Comparison of ENCODE assay signal across 13 cellular contexts in genomic region chr2:62760026-62760425, GRCh38. TPM values are rescaled to one million over a fixed set of nuclear protein-coding genes. Genes with fewer than 3 reads are reported as not detected.
A peak's percentile ranks its signal among the peaks of the same experiment; 100 is the strongest.
DNase-seq lines count a peak whose midpoint lies in the region; ATAC-seq, FAIRE-seq and TF ChIP-seq lines count a peak whose summit lies in the region.
"Had no signal": no experiment of that assay in that cellular context is flagged by ENCODE, and none has a peak within 500 bp of the region (broad histone marks: within the 10 kb centered on the region; RNA-seq: fewer than 3 reads in every experiment).

No MANE protein-coding gene starts in this region.

- H3K4ac ChIP-seq in trophoblast cell (ENCODE audit: low read depth, low read length), result peak overlapping the region; percentile 62

- H4K91ac ChIP-seq in trophoblast cell (ENCODE audit: low read depth, low read length), result no peak overlapping the region

- H3K36me3 ChIP-seq in trophoblast cell (ENCODE audit: control insufficient read depth in 1 of 2, insufficient read depth in 2 of 2, low read length in 2 of 2) (no peaks in the 10 kb centered on the region), mucosa of descending colon (ENCODE audit: low read depth) (no peaks in the 10 kb centered on the region)

- no peaks in the 10 kb centered on the region for H3K4me1 ChIP-seq in trophoblast cell (ENCODE audit: control insufficient read depth in 1 of 2, insufficient read depth in 2 of 2, low read length in 2 of 2)
- no peaks in the 10 kb centered on the region for H3K4me1 ChIP-seq in mucosa of descending colon (ENCODE audit: low read depth)
- H3K4me1 ChIP-seq: Caco-2 had no signal

- H2BK5ac ChIP-seq in trophoblast cell (ENCODE audit: low read depth, low read length, poor library complexity), result no peak overlapping the region

- no peak overlapping the region for H3K18ac ChIP-seq in trophoblast cell (ENCODE audit: low read length)

- H3K14ac ChIP-seq in trophoblast cell (ENCODE audit: low read length), result no peak overlapping the region

- no peaks in the 10 kb centered on the region for H3K9me3 ChIP-seq in trophoblast cell (ENCODE audit: insufficient read depth, low read depth, low read length)
- H3K9me3 ChIP-seq in mucosa of descending colon, result no peaks in the 10 kb centered on the region
- H3K9me3 ChIP-seq: Caco-2 had no signal

- H2AK5ac ChIP-seq in trophoblast cell (ENCODE audit: low read length), result no peak overlapping the region

- no peak overlapping the region for H3K4me2 ChIP-seq in trophoblast cell (ENCODE audit: low read length)

- H4K8ac ChIP-seq in trophoblast cell (ENCODE audit: low read depth, low read length), result no peak overlapping the region

- no peaks in the 10 kb centered on the region for H3K27me3 ChIP-seq in trophoblast cell (ENCODE audit: insufficient read depth, low read length)

- H3K27ac ChIP-seq in epithelial cell of prostate, result peak overlapping the region; percentile 31
- no peak overlapping the region for H3K27ac ChIP-seq in trophoblast cell (ENCODE audit: low read depth, low read length)
- H3K27ac ChIP-seq: GM23248 had no signal

- no peak overlapping the region for H2BK120ac ChIP-seq in trophoblast cell (ENCODE audit: insufficient read depth, low read length, poor library complexity)

- no peak overlapping the region for H2AFZ ChIP-seq in trophoblast cell (ENCODE audit: insufficient read depth, low read length, poor library complexity)
- H2AFZ ChIP-seq: GM23248 had no signal

- no peak for ATAC-seq in mucosa of descending colon
- ATAC-seq: CD8-positive, alpha-beta T cell had no signal

- peak; percentile 9 for FAIRE-seq in HTR-8/SVneo (lab: Jason Lieb, UNC)
- FAIRE-seq: GM18507 had no signal

- H3K23ac ChIP-seq in trophoblast cell (ENCODE audit: low read length), result no peak overlapping the region

- intact Hi-C loops in mucosa of descending colon (cut with DNase I, micrococcal nuclease), result no loop called here

- no peaks in the 10 kb centered on the region for H3K79me1 ChIP-seq in trophoblast cell (ENCODE audit: low read length)

- H3K4me3 ChIP-seq in trophoblast cell (ENCODE audit: low read depth, low read length), result no peak overlapping the region
- H3K4me3 ChIP-seq in mucosa of descending colon, result no peak overlapping the region
- H3K4me3 ChIP-seq: GM23248 had no signal

- no peak for TF ChIP-seq CTCF in mucosa of descending colon (IDR thresholded peaks at IDR 0.05)

- no peak overlapping the region for H3K9ac ChIP-seq in trophoblast cell (ENCODE audit: low read length)
- H3K9ac ChIP-seq: GM23248 had no signal

- WGBS in trophoblast cell (ENCODE audit: extremely low coverage, insufficient coverage, insufficient read length), result no CpG with 5 or more reads among the region's 2 CpGs

- H3K79me2 ChIP-seq in trophoblast cell (ENCODE audit: control insufficient read depth, insufficient read depth, low read length, poor library complexity), result no peaks in the 10 kb centered on the region

- peak; percentile 63 for DNase-seq in COR-L47 (lab: John Stamatoyannopoulos, UW)
- DNase-seq in HTR-8/SVneo (ENCODE audit: insufficient read length, low spot score), result no peak
- no peak for DNase-seq in epithelial cell of prostate (ENCODE audit: low read depth, low spot score)
- DNase-seq in trophoblast cell, result no peak
- no peak for DNase-seq in DMS79 treated with DMSO at 0.1 percent for 48 hours (lab: John Stamatoyannopoulos, UW)
- DNase-seq in mucosa of descending colon, result no peak
- DNase-seq in DMS 273 (lab: John Stamatoyannopoulos, UW; ENCODE audit: unreplicated experiment), result no peak
- DNase-seq: Caco-2; CD8-positive, alpha-beta T cell; DMS53; H7 had no signal

- H2BK12ac ChIP-seq in trophoblast cell (ENCODE audit: low read length), result no peak overlapping the region

- no peak overlapping the region for H4K12ac ChIP-seq in trophoblast cell (ENCODE audit: low read depth, low read length)

RNA-seq across cellular contexts. Expression of gene EHBP1, which starts 54.5 kb away (rescaled TPM):
- 50.6 and 56.9 TPM in 2 replicates for polyA plus RNA-seq in trophoblast cell (2013)
- total RNA-seq in mucosa of descending colon, result 100 to 1,000 TPM in 1 of 3 donors, 10 to 100 TPM in 2; 26.9 to 136 (median 28.2) TPM
